9 cellular contexts compared by ENCODE assay signal in the genomic region with DNA sequence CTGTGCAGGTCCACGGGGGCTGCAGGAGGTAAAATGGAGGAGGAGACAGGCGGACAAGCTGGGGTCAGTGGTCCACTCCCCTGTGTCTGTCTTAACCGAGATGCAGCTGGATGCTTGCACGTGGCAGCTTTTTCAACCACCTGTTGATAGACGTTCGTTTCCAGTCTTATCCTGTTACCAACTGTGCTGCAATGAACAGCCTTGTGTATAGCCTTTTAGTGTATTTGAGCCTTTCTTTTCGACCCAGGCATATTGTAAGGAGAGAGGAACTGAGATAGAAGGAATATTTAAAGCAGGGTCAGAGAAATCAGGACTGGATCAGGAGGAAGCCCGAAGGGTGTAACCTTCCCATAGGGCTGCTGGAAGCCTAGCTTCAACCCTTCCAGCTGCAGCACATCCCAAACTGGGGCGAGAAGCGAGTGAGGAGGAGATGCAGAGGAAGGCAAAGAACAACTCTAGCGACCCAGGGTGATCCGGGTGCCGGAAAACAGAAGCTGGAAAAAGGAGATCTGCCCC. TPM values are rescaled to one million over a fixed set of nuclear protein-coding genes. Genes with fewer than 3 reads are reported as not detected.
A peak's percentile ranks its signal among the peaks of the same experiment; 100 is the strongest.
DNase-seq lines count a peak whose midpoint lies in the region; ATAC-seq and TF ChIP-seq lines count a peak whose summit lies in the region.
"Had no signal": no experiment of that assay in that cellular context is flagged by ENCODE, and none has a peak within 500 bp of the region (broad histone marks: within the 10 kb centered on the region; RNA-seq: fewer than 3 reads in every experiment).

No MANE protein-coding gene starts in this region.

- H3K27ac Mint-ChIP-seq in neural progenitor cell, result no peak overlapping the region

- no peaks in the 10 kb centered on the region for H3K9me3 ChIP-seq in esophagus muscularis mucosa
- H3K9me3 ChIP-seq in neural progenitor cell (ENCODE audit: low read depth), result no peaks in the 10 kb centered on the region

- H3K27me3 Mint-ChIP-seq in neural progenitor cell (ENCODE audit: insufficient read depth, low read depth), result peaks cover 66% of the 10 kb centered on the region

- H3K4me1 ChIP-seq in esophagus muscularis mucosa (peaks cover 32 to 40% (median 37%) of the 10 kb centered on the region in 4 donors), neural progenitor cell (peaks cover 14% of the 10 kb centered on the region)

- peak overlapping the region; percentile 36 for H3K4me3 ChIP-seq in GM12865 (ENCODE audit: low read depth, low read length)
- peak overlapping the region; percentile 48 to 64 (median 50) for H3K4me3 ChIP-seq in esophagus muscularis mucosa
- peak overlapping the region; percentile 38 for H3K4me3 ChIP-seq in neural progenitor cell

- H3K4me1 Mint-ChIP-seq in neural progenitor cell, result peaks cover 28% of the 10 kb centered on the region

- no peaks in the 10 kb centered on the region for H3K36me3 Mint-ChIP-seq in neural progenitor cell

- peaks cover 2% of the 10 kb centered on the region for H3K9me3 Mint-ChIP-seq in neural progenitor cell

- under 1% methylated on average over 13 of the region's 13 CpGs for WGBS in esophagus muscularis mucosa

- H3K27me3 ChIP-seq in esophagus muscularis mucosa, result peaks cover 7 to 60% (median 31%) of the 10 kb centered on the region in 4 donors
- peaks cover 100% of the 10 kb centered on the region for H3K27me3 ChIP-seq in neural progenitor cell

- no peak for TF ChIP-seq CTCF in GM12865 (IDR thresholded peaks at IDR 0.05; ENCODE audit: insufficient read depth, low read depth, low read length, missing control alignments)
- TF ChIP-seq CTCF in esophagus muscularis mucosa (IDR thresholded peaks at IDR 0.05), result no peak
- no peak for TF ChIP-seq CTCF in neural progenitor cell (IDR thresholded peaks at IDR 0.05)

- H3K4me3 Mint-ChIP-seq in neural progenitor cell, result peak overlapping the region; percentile 83

- H3K9ac ChIP-seq in neural progenitor cell, result no peak overlapping the region

- ATAC-seq in SK-N-SH treated with all-trans-retinoic acid at 6 μM for 48 hours, result peak; percentile 24
- no peak for ATAC-seq in GM21526 (IDR thresholded peaks at IDR 0.05; ENCODE audit: low FRiP score, unreplicated experiment)

- intact Hi-C loops in esophagus muscularis mucosa (cut with DNase I), result loop anchor here (5.0 kb wide), 1 partner anchor 34 kb away; a partner anchor contains a TSS

- DNase-seq in GM12865 (ENCODE audit: low read depth), result no peak
- DNase-seq in esophagus muscularis mucosa (ENCODE audit: extremely low spot score), result no peak
- DNase-seq in neural progenitor cell (ENCODE audit: low spot score), result no peak
- DNase-seq in GDM1 (lab: John Stamatoyannopoulos, UW), result no peak
- DNase-seq in SIG-M5 (lab: John Stamatoyannopoulos, UW), result no peak
- no peak for DNase-seq in activated gamma-delta T cell treated with Interleukin-2 at 50 U/mL for 16 hours

- no peak for TF ChIP-seq POLR2A in esophagus muscularis mucosa (IDR thresholded peaks at IDR 0.05; ENCODE audit: low read depth)

- peak overlapping the region; percentile 83 for H3K4me2 ChIP-seq in neural progenitor cell

- H4K20me1 ChIP-seq in neural progenitor cell (ENCODE audit: low read depth), result peaks cover 28% of the 10 kb centered on the region

- H3K36me3 ChIP-seq in esophagus muscularis mucosa (no peaks in the 10 kb centered on the region), neural progenitor cell (no peaks in the 10 kb centered on the region)

- H3K27ac ChIP-seq in esophagus muscularis mucosa (replicated peaks in 1 of 4) (peak overlapping the region; percentile 73 to 79 (median 74)), neural progenitor cell (no peak overlapping the region)

- peak overlapping the region; percentile 30 for H2AFZ ChIP-seq in neural progenitor cell (replicated peaks)

- no peaks in the 10 kb centered on the region for H3K79me2 ChIP-seq in neural progenitor cell (ENCODE audit: low read depth)

- TF ChIP-seq EP300 in esophagus muscularis mucosa (IDR thresholded peaks at IDR 0.05), result no peak

- H3F3A ChIP-seq in neural progenitor cell (ENCODE audit: low read depth), result peaks cover 22% of the 10 kb centered on the region

TF ChIP-seq in SK-N-SH treated with all-trans-retinoic acid at 6 μM for 48 hours, 23 proteins besides CTCF, POLR2A, EP300 and RAD21:
- TF ChIP-seq ZNF70 (CRISPR knock-in tag; IDR thresholded peaks at IDR 0.05), result no peak
- no peak for TF ChIP-seq BACH2 (CRISPR knock-in tag; IDR thresholded peaks at IDR 0.05; ENCODE audit: borderline replicate concordance)
- TF ChIP-seq TOX (CRISPR knock-in tag; IDR thresholded peaks at IDR 0.05; ENCODE audit: borderline replicate concordance), result no peak
- TF ChIP-seq, protein P1, sequence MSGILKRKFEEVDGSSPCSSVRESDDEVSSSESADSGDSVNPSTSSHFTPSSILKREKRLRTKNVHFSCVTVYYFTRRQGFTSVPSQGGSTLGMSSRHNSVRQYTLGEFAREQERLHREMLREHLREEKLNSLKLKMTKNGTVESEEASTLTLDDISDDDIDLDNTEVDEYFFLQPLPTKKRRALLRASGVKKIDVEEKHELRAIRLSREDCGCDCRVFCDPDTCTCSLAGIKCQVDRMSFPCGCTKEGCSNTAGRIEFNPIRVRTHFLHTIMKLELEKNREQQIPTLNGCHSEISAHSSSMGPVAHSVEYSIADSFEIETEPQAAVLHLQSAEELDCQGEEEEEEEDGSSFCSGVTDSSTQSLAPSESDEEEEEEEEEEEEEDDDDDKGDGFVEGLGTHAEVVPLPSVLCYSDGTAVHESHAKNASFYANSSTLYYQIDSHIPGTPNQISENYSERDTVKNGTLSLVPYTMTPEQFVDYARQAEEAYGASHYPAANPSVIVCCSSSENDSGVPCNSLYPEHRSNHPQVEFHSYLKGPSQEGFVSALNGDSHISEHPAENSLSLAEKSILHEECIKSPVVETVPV (CRISPR knock-in tag; IDR thresholded peaks at IDR 0.05), result no peak
- TF ChIP-seq SNAI2 (CRISPR knock-in tag; IDR thresholded peaks at IDR 0.05), result no peak
- TF ChIP-seq RARB (CRISPR knock-in tag; IDR thresholded peaks at IDR 0.05), result no peak
- TF ChIP-seq ZFP30 (CRISPR knock-in tag; IDR thresholded peaks at IDR 0.05), result no peak
- no peak for TF ChIP-seq ISL1 (CRISPR knock-in tag; IDR thresholded peaks at IDR 0.05)
- TF ChIP-seq, protein P2, sequence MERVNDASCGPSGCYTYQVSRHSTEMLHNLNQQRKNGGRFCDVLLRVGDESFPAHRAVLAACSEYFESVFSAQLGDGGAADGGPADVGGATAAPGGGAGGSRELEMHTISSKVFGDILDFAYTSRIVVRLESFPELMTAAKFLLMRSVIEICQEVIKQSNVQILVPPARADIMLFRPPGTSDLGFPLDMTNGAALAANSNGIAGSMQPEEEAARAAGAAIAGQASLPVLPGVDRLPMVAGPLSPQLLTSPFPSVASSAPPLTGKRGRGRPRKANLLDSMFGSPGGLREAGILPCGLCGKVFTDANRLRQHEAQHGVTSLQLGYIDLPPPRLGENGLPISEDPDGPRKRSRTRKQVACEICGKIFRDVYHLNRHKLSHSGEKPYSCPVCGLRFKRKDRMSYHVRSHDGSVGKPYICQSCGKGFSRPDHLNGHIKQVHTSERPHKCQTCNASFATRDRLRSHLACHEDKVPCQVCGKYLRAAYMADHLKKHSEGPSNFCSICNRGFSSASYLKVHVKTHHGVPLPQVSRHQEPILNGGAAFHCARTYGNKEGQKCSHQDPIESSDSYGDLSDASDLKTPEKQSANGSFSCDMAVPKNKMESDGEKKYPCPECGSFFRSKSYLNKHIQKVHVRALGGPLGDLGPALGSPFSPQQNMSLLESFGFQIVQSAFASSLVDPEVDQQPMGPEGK (CRISPR knock-in tag; IDR thresholded peaks at IDR 0.05; ENCODE audit: borderline replicate concordance), result no peak
- no peak for TF ChIP-seq TCF4 (CRISPR knock-in tag; IDR thresholded peaks at IDR 0.05; ENCODE audit: borderline replicate concordance)
- TF ChIP-seq, protein P3, sequence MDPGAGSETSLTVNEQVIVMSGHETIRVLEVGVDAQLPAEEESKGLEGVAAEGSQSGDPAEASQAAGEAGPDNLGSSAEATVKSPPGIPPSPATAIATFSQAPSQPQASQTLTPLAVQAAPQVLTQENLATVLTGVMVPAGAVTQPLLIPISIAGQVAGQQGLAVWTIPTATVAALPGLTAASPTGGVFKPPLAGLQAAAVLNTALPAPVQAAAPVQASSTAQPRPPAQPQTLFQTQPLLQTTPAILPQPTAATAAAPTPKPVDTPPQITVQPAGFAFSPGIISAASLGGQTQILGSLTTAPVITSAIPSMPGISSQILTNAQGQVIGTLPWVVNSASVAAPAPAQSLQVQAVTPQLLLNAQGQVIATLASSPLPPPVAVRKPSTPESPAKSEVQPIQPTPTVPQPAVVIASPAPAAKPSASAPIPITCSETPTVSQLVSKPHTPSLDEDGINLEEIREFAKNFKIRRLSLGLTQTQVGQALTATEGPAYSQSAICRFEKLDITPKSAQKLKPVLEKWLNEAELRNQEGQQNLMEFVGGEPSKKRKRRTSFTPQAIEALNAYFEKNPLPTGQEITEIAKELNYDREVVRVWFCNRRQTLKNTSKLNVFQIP (CRISPR knock-in tag; IDR thresholded peaks at IDR 0.05; ENCODE audit: borderline replicate concordance, low read depth), result no peak
- TF ChIP-seq ZNF565 (CRISPR knock-in tag; conservative IDR thresholded peaks at IDR 0.05; ENCODE audit: low read depth), result no peak
- TF ChIP-seq, protein P4, sequence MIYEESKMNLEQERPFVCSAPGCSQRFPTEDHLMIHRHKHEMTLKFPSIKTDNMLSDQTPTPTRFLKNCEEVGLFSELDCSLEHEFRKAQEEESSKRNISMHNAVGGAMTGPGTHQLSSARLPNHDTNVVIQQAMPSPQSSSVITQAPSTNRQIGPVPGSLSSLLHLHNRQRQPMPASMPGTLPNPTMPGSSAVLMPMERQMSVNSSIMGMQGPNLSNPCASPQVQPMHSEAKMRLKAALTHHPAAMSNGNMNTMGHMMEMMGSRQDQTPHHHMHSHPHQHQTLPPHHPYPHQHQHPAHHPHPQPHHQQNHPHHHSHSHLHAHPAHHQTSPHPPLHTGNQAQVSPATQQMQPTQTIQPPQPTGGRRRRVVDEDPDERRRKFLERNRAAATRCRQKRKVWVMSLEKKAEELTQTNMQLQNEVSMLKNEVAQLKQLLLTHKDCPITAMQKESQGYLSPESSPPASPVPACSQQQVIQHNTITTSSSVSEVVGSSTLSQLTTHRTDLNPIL (CRISPR knock-in tag; IDR thresholded peaks at IDR 0.05; ENCODE audit: low read depth), result no peak
- no peak for TF ChIP-seq PPARA (CRISPR knock-in tag; IDR thresholded peaks at IDR 0.05; ENCODE audit: borderline replicate concordance)
- TF ChIP-seq ARNTL (CRISPR knock-in tag; IDR thresholded peaks at IDR 0.05; ENCODE audit: borderline replicate concordance, low read depth), result no peak
- no peak for TF ChIP-seq GLIS3 (CRISPR knock-in tag; IDR thresholded peaks at IDR 0.05)

RNA-seq across cellular contexts. Expression of a gene that starts 11.4 kb away (rescaled TPM):
- 1 to 10 TPM in 1 of 4 donors, not detected in 3; 1.3 TPM for total RNA-seq in esophagus muscularis mucosa
- not detected in 2 replicates for total RNA-seq in neural progenitor cell (ENCODE audit: low replicate concordance)
- total RNA-seq: M059J had no signal

RNA-seq across cellular contexts. Expression of a gene that starts 25.9 kb away (rescaled TPM):
- total RNA-seq in esophagus muscularis mucosa (under 1 TPM in 1 of 4 donors, not detected in 3; 0.11 TPM), neural progenitor cell (ENCODE audit: low replicate concordance) (not detected in 2 replicates)

RNA-seq across cellular contexts. Expression of a gene that starts 34.5 kb away (rescaled TPM):
- total RNA-seq in esophagus muscularis mucosa (not detected), neural progenitor cell (ENCODE audit: low replicate concordance) (not detected in 2 replicates)
- total RNA-seq: M059J had no signal

RNA-seq across cellular contexts. Expression of a gene that starts 34.5 kb away (rescaled TPM):
- total RNA-seq in esophagus muscularis mucosa (10 to 100 TPM; 50.7 to 64.7 (median 60.2) TPM), neural progenitor cell (ENCODE audit: low replicate concordance) (22.7 and 28.4 TPM in 2 replicates)

RNA-seq across cellular contexts. Expression of a gene that starts 40.4 kb away (rescaled TPM):
- total RNA-seq in esophagus muscularis mucosa (10 to 100 TPM; 12.9 to 21.0 (median 17.4) TPM), neural progenitor cell (ENCODE audit: low replicate concordance) (25.0 and 34.8 TPM in 2 replicates)
